ENCODE assay signal across 28 cellular contexts in the genomic region with DNA sequence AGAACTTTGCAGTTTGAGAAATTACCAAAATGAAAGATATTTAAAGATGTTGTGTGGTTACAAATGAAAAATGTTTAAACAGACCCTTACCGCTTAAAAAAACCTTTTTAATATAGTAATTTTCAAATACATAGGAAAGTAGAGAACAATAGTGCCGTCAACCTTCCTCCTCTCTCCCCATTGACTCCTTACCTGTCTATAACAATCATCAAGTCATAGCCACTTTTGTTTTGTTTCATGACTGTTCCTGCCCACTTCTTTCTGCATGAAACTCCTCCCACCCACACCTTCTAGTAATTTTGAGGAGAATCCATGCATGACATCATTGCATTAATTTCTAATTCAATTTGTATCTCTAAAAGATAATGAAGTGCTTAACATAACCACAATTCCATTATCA.
"Had no signal": no experiment of that assay in that cellular context is flagged by ENCODE, and none has a peak within 500 bp of the region (broad histone marks: within the 10 kb centered on the region; RNA-seq: fewer than 3 reads in every experiment).

No MANE protein-coding gene starts in this region.

- H3K4me3 ChIP-seq: colonic mucosa, coronary artery, dorsolateral prefrontal cortex, esophagus muscularis mucosa, esophagus squamous epithelium, gastrocnemius medialis, gastroesophageal sphincter, heart left ventricle, heart right ventricle, hepatocyte had no signal

- H3K27ac ChIP-seq: colonic mucosa, coronary artery, dorsolateral prefrontal cortex, epithelial cell of prostate, esophagus muscularis mucosa, esophagus squamous epithelium, foreskin keratinocyte, gastrocnemius medialis, gastroesophageal sphincter, heart left ventricle, heart right ventricle, hepatocyte had no signal

- H3K27me3 ChIP-seq: colonic mucosa, dorsolateral prefrontal cortex, esophagus muscularis mucosa, esophagus squamous epithelium, foreskin keratinocyte, gastrocnemius medialis, gastroesophageal sphincter, heart left ventricle, heart right ventricle, hepatocyte had no signal

- ATAC-seq: effector memory CD8-positive, alpha-beta T cell; esophagus mucosa; foreskin keratinocyte; gastrocnemius medialis; gastroesophageal sphincter; heart left ventricle; heart right ventricle had no signal

- H3K9me3 ChIP-seq: colonic mucosa, esophagus muscularis mucosa, esophagus squamous epithelium, gastrocnemius medialis, gastroesophageal sphincter had no signal

- FAIRE-seq: endometrium, frontal cortex had no signal

- H3K4me2 ChIP-seq: hepatocyte had no signal

- H3K79me2 ChIP-seq: hepatocyte had no signal

- H3K9me3 Mint-ChIP-seq: effector memory CD8-positive, alpha-beta T cell had no signal

- H3K4me1 ChIP-seq: colonic mucosa, esophagus muscularis mucosa, esophagus squamous epithelium, foreskin keratinocyte, gastrocnemius medialis, gastroesophageal sphincter, heart left ventricle, heart right ventricle had no signal

- H3K27me3 Mint-ChIP-seq: dendritic cell treated with granulocyte-macrophage colony-stimulating factor and Interleukin-4, amounts not matched to agents 40 ng/mL and 50 ng/mL, for 4 days had no signal

- H2AFZ ChIP-seq: hepatocyte had no signal

- H3K27ac Mint-ChIP-seq: dendritic cell treated with granulocyte-macrophage colony-stimulating factor and Interleukin-4, amounts not matched to agents 40 ng/mL and 50 ng/mL, for 4 days; effector memory CD8-positive, alpha-beta T cell; endodermal cell had no signal

- H3K36me3 ChIP-seq: colonic mucosa, esophagus muscularis mucosa, esophagus squamous epithelium, gastrocnemius medialis, gastroesophageal sphincter, heart left ventricle, heart right ventricle had no signal

- DNase-seq: colonic mucosa; cortex of kidney; dermis blood vessel endothelial cell; dorsolateral prefrontal cortex; effector CD4-positive, alpha-beta T cell; effector CD8-positive, alpha-beta T cell; effector memory CD4-positive, alpha-beta T cell; effector memory CD8-positive, alpha-beta T cell; endodermal cell; erythroblast; esophagus squamous epithelium; foreskin fibroblast; foreskin keratinocyte; foreskin melanocyte; gastrocnemius medialis; glutamatergic neuron; head of caudate nucleus; heart left ventricle; heart right ventricle had no signal

- H3K4me1 Mint-ChIP-seq: endodermal cell had no signal

- H3K4me3 Mint-ChIP-seq: dendritic cell treated with granulocyte-macrophage colony-stimulating factor and Interleukin-4, amounts not matched to agents 40 ng/mL and 50 ng/mL, for 4 days; effector memory CD8-positive, alpha-beta T cell; endodermal cell had no signal
